In genomic region chr3:179942560-179943075, GRCh38 we compare ENCODE assay signal across 9 cellular contexts.
DNase-seq lines count a peak whose midpoint lies in the region; ATAC-seq and TF ChIP-seq lines count a peak whose summit lies in the region.
"Had no signal": no experiment of that assay in that cellular context is flagged by ENCODE, and none has a peak within 500 bp of the region (broad histone marks: within the 10 kb centered on the region; RNA-seq: fewer than 3 reads in every experiment).

No MANE protein-coding gene starts in this region.

- no peaks in the 10 kb centered on the region for H3K9me3 ChIP-seq in naive thymus-derived CD4-positive, alpha-beta T cell (ENCODE audit: control insufficient read depth in 2 of 3, low read length in 3 of 3)

- H3K4me3 Mint-ChIP-seq in brain: peak overlapping the region in 4 of 5 experiments; percentile 48 to 74 (median 63)
- H3K4me3 Mint-ChIP-seq in naive thymus-derived CD4-positive, alpha-beta T cell: peak overlapping the region in 6 of 10 donors; percentile 22 to 61 (median 37)

- no peak overlapping the region for H3K27ac Mint-ChIP-seq in brain
- no peak overlapping the region for H3K27ac Mint-ChIP-seq in naive thymus-derived CD4-positive, alpha-beta T cell

- TF ChIP-seq CTCF in brain (conservative IDR thresholded peaks at IDR 0.05): no peak

- POLR2A ChIA-PET in naive thymus-derived CD4-positive, alpha-beta T cell (lab: Charles Lee): no interaction called here

- H3K27me3 Mint-ChIP-seq in brain: peaks cover 15% of the 10 kb centered on the region
- H3K27me3 Mint-ChIP-seq in naive thymus-derived CD4-positive, alpha-beta T cell: peaks cover 22 to 41% (median 31%) of the 10 kb centered on the region in 5 donors

- H3K36me3 ChIP-seq in naive thymus-derived CD4-positive, alpha-beta T cell (ENCODE audit: control insufficient read depth in 2 of 3, insufficient read depth in 3 of 3, low read length in 3 of 3): no peaks in the 10 kb centered on the region

- peaks cover 0 to 3% (median 2%) of the 10 kb centered on the region in 5 experiments for H3K9me3 Mint-ChIP-seq in brain
- no peaks in the 10 kb centered on the region for H3K9me3 Mint-ChIP-seq in naive thymus-derived CD4-positive, alpha-beta T cell

- CTCF ChIA-PET in naive thymus-derived CD4-positive, alpha-beta T cell (lab: Charles Lee): interaction anchor here (1.0 kb wide), 1 partner anchor 11 kb away, joined by 5 read pairs; no protein-coding TSS in a partner anchor

- intact Hi-C loops in naive thymus-derived CD4-positive, alpha-beta T cell (cut with micrococcal nuclease): loop anchor here in 1 of 2 donors (10.0 kb wide), 1 partner anchor 288 kb away; the partner anchor contains the start of gene USP13

- no peaks in the 10 kb centered on the region for H3K27me3 ChIP-seq in naive thymus-derived CD4-positive, alpha-beta T cell (ENCODE audit: control insufficient read depth in 2 of 2, insufficient read depth in 2 of 2, low read length in 2 of 2)

- H3K4me1 ChIP-seq in naive thymus-derived CD4-positive, alpha-beta T cell (ENCODE audit: control insufficient read depth in 2 of 2, insufficient read depth in 2 of 2, low read length in 2 of 2): no peaks in the 10 kb centered on the region

- ATAC-seq in GM18511 (IDR thresholded peaks at IDR 0.05; ENCODE audit: unreplicated experiment) (peak; percentile 32), HG02610 (IDR thresholded peaks at IDR 0.05; ENCODE audit: unreplicated experiment) (peak; percentile 25), GM19328 (IDR thresholded peaks at IDR 0.05; ENCODE audit: unreplicated experiment) (no peak)
- ATAC-seq in naive thymus-derived CD4-positive, alpha-beta T cell: no peak

- H3K27ac ChIP-seq in naive thymus-derived CD4-positive, alpha-beta T cell (ENCODE audit: low read depth, low read length): no peak overlapping the region

- H3K4me1 Mint-ChIP-seq in brain: peaks cover 10% of the 10 kb centered on the region
- H3K4me1 Mint-ChIP-seq in naive thymus-derived CD4-positive, alpha-beta T cell: peaks cover 0 to 6% (median 4%) of the 10 kb centered on the region in 7 donors

- H3K36me3 Mint-ChIP-seq in brain: no peaks in the 10 kb centered on the region
- H3K36me3 Mint-ChIP-seq in naive thymus-derived CD4-positive, alpha-beta T cell: peaks cover 0 to 2% (median 0%) of the 10 kb centered on the region in 5 donors

- H3K4me3 ChIP-seq in naive thymus-derived CD4-positive, alpha-beta T cell (ENCODE audit: low read length): no peak overlapping the region

- no peak for DNase-seq in naive thymus-derived CD4-positive, alpha-beta T cell
- DNase-seq in NCI-H2107 (lab: John Stamatoyannopoulos, UW) (no peak), GM19238 (ENCODE audit: insufficient read length, low spot score) (no peak)
- DNase-seq in activated CD8-positive, alpha-beta memory T cell treated with anti-CD3 and anti-CD28 coated beads for 24 hours: no peak
- DNase-seq: Karpas-422 had no signal

Comparison
In these comparisons a context has a peak if more than half of its experiments do, and no peak if none do; other contexts are left out.
1. ATAC-seq: peak in GM18511 (single experiment) and HG02610 (single experiment); none in naive thymus-derived CD4-positive, alpha-beta T cell (single experiment) and GM19328 (single experiment).